13 cellular contexts compared by ENCODE assay signal in the genomic region with DNA sequence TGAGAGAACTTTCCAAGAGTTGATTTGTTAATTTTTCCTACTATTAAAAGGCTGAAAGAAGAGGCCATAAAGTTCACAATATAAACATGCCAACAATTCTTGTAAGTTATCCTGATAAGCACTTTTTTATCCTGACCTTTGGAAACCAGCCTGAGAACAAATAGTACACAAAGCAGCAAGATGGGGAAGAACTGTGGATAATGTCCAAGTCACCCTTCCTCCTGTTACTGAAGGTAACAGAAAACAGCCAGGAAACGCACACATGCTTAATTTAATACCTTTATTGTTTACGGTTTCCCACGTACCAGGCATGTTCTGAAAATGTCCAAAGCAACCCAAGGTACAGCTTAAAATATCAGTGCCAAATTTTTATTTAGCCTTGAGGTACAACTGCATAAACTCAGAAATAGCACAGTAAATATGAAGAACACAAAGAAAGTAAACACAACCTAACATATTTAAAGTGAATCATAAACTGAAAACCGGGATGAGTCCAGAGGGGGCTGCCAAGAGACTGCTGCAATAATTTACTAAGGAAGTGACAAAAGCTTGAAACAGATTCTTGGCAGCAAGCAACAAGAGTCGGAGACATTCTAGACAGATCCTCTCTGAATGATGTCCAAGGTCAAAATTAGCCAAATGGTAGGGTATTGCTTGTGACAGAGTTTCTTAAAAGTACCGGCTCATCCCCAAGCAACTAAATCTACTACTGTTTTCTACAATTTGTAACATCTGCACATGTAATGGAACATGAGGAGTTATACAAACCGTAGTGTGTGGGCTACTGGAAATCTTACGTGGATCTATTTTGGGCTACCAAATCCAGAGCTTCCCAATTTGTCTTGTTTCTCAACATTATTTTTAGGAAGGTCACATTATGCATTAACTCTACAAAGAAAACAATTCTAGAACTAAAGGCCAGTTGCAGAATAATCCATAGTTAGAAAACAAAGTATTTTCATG.
DNase-seq lines count a peak whose midpoint lies in the region; ATAC-seq and TF ChIP-seq lines count a peak whose summit lies in the region.
"Had no signal": no experiment of that assay in that cellular context is flagged by ENCODE, and none has a peak within 500 bp of the region (broad histone marks: within the 10 kb centered on the region; RNA-seq: fewer than 3 reads in every experiment).

No MANE protein-coding gene starts in this region.

- peak overlapping the region; percentile 49 for H3K27ac ChIP-seq in ACC112 (ENCODE audit: low read depth, low read length)
- H3K27ac ChIP-seq in osteoblast (ENCODE audit: low read depth, low read length), result no peak overlapping the region
- H3K27ac ChIP-seq: SK-N-MC had no signal

- no peaks in the 10 kb centered on the region for H3K4me1 Mint-ChIP-seq in stimulated activated effector memory CD8-positive, alpha-beta T cell treated with anti-CD3 and anti-CD28 coated beads, Interleukin-12 subunit alpha, Interleukin-12 subunit beta, amount 100 ng/mL, for 72 hours
- H3K4me1 Mint-ChIP-seq in type B pancreatic cell (ENCODE audit: unreplicated experiment), result peaks cover 16% of the 10 kb centered on the region
- H3K4me1 Mint-ChIP-seq: B cell had no signal

- no peaks in the 10 kb centered on the region for H3K27me3 Mint-ChIP-seq in type B pancreatic cell

- peak overlapping the region; percentile 41 for H3K4me2 ChIP-seq in osteoblast (ENCODE audit: insufficient read depth, low read length)

- H3K79me2 ChIP-seq in ACC112 (ENCODE audit: control insufficient read depth, insufficient read depth, low read length, unreplicated experiment) (no peaks in the 10 kb centered on the region), osteoblast (ENCODE audit: insufficient read depth, low read length) (no peaks in the 10 kb centered on the region)

- peak; percentile 10 for DNase-seq in fibroblast of the conjunctiva (ENCODE audit: low read depth)
- peak; percentile 27 for DNase-seq in osteoblast (ENCODE audit: insufficient read length, low spot score, missing footprints)
- DNase-seq in posterior cingulate gyrus, result no peak
- DNase-seq in stimulated activated effector memory CD8-positive, alpha-beta T cell treated with anti-CD3 and anti-CD28 coated beads, Interleukin-12 subunit alpha, Interleukin-12 subunit beta, amount 100 ng/mL, for 72 hours (ENCODE audit: low spot score in 2 of 2), result no peak
- no peak for DNase-seq in type B pancreatic cell (ENCODE audit: extremely low spot score, unreplicated experiment)
- DNase-seq: activated CD4-positive, alpha-beta memory T cell treated with anti-CD3 and anti-CD28 coated beads for 36 hours; stimulated activated CD4-positive, alpha-beta T cell treated with anti-CD3 and anti-CD28 coated beads, Interleukin-4, amount 100 ng/mL, for 24 hours had no signal

- H3K36me3 ChIP-seq in ACC112 (ENCODE audit: insufficient read depth, low read length) (0 out of 2 replicates have a peak, but pooled peaks cover 5% of the 10 kb centered on the region), osteoblast (ENCODE audit: insufficient read depth, low read length) (peaks cover 3% of the 10 kb centered on the region)

- H3K4me3 ChIP-seq in ACC112 (ENCODE audit: low read depth, low read length), result peak overlapping the region; percentile 53
- peak overlapping the region; percentile 8 for H3K4me3 ChIP-seq in osteoblast (ENCODE audit: insufficient read depth, low read length)
- H3K4me3 ChIP-seq: SK-N-MC had no signal

- peaks cover 14% of the 10 kb centered on the region for H3K4me1 ChIP-seq in ACC112 (ENCODE audit: control insufficient read depth, insufficient read depth, low read length, unreplicated experiment)
- H3K4me1 ChIP-seq in osteoblast (ENCODE audit: insufficient read depth, low read length), result peaks cover 15% of the 10 kb centered on the region

- TF ChIP-seq CTCF in osteoblast (IDR thresholded peaks at IDR 0.05; ENCODE audit: extremely low read depth, low read depth, low read length) (no peak), type B pancreatic cell (conservative IDR thresholded peaks at IDR 0.05) (no peak)

- no peaks in the 10 kb centered on the region for H3K9me3 Mint-ChIP-seq in stimulated activated effector memory CD8-positive, alpha-beta T cell treated with anti-CD3 and anti-CD28 coated beads, Interleukin-12 subunit alpha, Interleukin-12 subunit beta, amount 100 ng/mL, for 72 hours
- H3K9me3 Mint-ChIP-seq in type B pancreatic cell, result no peaks in the 10 kb centered on the region
- H3K9me3 Mint-ChIP-seq: activated CD4-positive, alpha-beta memory T cell treated with anti-CD3 and anti-CD28 coated beads for 36 hours had no signal

- intact Hi-C loops in posterior cingulate gyrus (cut with DNase I), result no loop called here

- no peaks in the 10 kb centered on the region for H4K20me1 ChIP-seq in osteoblast (ENCODE audit: insufficient read depth, low read length)

- H3K27me3 ChIP-seq in ACC112 (ENCODE audit: insufficient read depth, low read length) (no peaks in the 10 kb centered on the region), osteoblast (ENCODE audit: insufficient read depth, low read length) (no peaks in the 10 kb centered on the region)

- no peaks in the 10 kb centered on the region for H3K36me3 Mint-ChIP-seq in stimulated activated effector memory CD8-positive, alpha-beta T cell treated with anti-CD3 and anti-CD28 coated beads, Interleukin-12 subunit alpha, Interleukin-12 subunit beta, amount 100 ng/mL, for 72 hours
- peaks cover 45% of the 10 kb centered on the region for H3K36me3 Mint-ChIP-seq in type B pancreatic cell
- H3K36me3 Mint-ChIP-seq: activated CD4-positive, alpha-beta memory T cell treated with anti-CD3 and anti-CD28 coated beads for 36 hours had no signal

- ATAC-seq in SK-N-SH treated with all-trans-retinoic acid at 6 μM for 48 hours (peak; percentile 30), HG03135 (IDR thresholded peaks at IDR 0.05; ENCODE audit: unreplicated experiment) (no peak)
- ATAC-seq in stimulated activated effector memory CD8-positive, alpha-beta T cell treated with anti-CD3 and anti-CD28 coated beads, Interleukin-12 subunit alpha, Interleukin-12 subunit beta, amount 100 ng/mL, for 72 hours, result no peak

- H3K4me3 Mint-ChIP-seq in stimulated activated effector memory CD8-positive, alpha-beta T cell treated with anti-CD3 and anti-CD28 coated beads, Interleukin-12 subunit alpha, Interleukin-12 subunit beta, amount 100 ng/mL, for 72 hours, result no peak overlapping the region
- no peak overlapping the region for H3K4me3 Mint-ChIP-seq in type B pancreatic cell
- H3K4me3 Mint-ChIP-seq: activated CD4-positive, alpha-beta memory T cell treated with anti-CD3 and anti-CD28 coated beads for 36 hours; activated naive CD8-positive, alpha-beta T cell; B cell had no signal

- no peak overlapping the region for H3K27ac Mint-ChIP-seq in stimulated activated effector memory CD8-positive, alpha-beta T cell treated with anti-CD3 and anti-CD28 coated beads, Interleukin-12 subunit alpha, Interleukin-12 subunit beta, amount 100 ng/mL, for 72 hours
- no peak overlapping the region for H3K27ac Mint-ChIP-seq in type B pancreatic cell
- H3K27ac Mint-ChIP-seq: activated CD4-positive, alpha-beta memory T cell treated with anti-CD3 and anti-CD28 coated beads for 36 hours; activated naive CD8-positive, alpha-beta T cell; B cell had no signal

- H2AFZ ChIP-seq in ACC112 (ENCODE audit: low read length, unreplicated experiment), result peak overlapping the region; percentile 47
- no peak overlapping the region for H2AFZ ChIP-seq in osteoblast (ENCODE audit: low read length)

- H3K9me3 ChIP-seq in osteoblast (ENCODE audit: low read depth, low read length), result no peaks in the 10 kb centered on the region

TF ChIP-seq in SK-N-SH treated with all-trans-retinoic acid at 6 μM for 48 hours, 23 proteins besides CTCF, POLR2A, EP300 and RAD21:
- TF ChIP-seq ISL1 (CRISPR knock-in tag; IDR thresholded peaks at IDR 0.05), result peak; percentile 26; the same call in 1 of the 2 replicates
- TF ChIP-seq, protein P1, sequence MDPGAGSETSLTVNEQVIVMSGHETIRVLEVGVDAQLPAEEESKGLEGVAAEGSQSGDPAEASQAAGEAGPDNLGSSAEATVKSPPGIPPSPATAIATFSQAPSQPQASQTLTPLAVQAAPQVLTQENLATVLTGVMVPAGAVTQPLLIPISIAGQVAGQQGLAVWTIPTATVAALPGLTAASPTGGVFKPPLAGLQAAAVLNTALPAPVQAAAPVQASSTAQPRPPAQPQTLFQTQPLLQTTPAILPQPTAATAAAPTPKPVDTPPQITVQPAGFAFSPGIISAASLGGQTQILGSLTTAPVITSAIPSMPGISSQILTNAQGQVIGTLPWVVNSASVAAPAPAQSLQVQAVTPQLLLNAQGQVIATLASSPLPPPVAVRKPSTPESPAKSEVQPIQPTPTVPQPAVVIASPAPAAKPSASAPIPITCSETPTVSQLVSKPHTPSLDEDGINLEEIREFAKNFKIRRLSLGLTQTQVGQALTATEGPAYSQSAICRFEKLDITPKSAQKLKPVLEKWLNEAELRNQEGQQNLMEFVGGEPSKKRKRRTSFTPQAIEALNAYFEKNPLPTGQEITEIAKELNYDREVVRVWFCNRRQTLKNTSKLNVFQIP (CRISPR knock-in tag; IDR thresholded peaks at IDR 0.05; ENCODE audit: borderline replicate concordance, low read depth), result no peak

Comparison
In these comparisons a context has a peak if more than half of its experiments do, and no peak if none do; other contexts are left out.
1. DNase-seq: peak in fibroblast of the conjunctiva (single experiment) and osteoblast (single experiment); none in posterior cingulate gyrus (0 of 10), stimulated activated effector memory CD8-positive, alpha-beta T cell treated with anti-CD3 and anti-CD28 coated beads, Interleukin-12 subunit alpha, Interleukin-12 subunit beta, amount 100 ng/mL, for 72 hours (0 of 2) and type B pancreatic cell (single experiment).